Comparison of ENCODE assay signal across 9 cellular contexts in genomic region chr6:130848945-130849344, GRCh38. TPM values are rescaled to one million over a fixed set of nuclear protein-coding genes. Genes with fewer than 3 reads are reported as not detected.
DNase-seq lines count a peak whose midpoint lies in the region; ATAC-seq and TF ChIP-seq lines count a peak whose summit lies in the region.
"Had no signal": no experiment of that assay in that cellular context is flagged by ENCODE, and none has a peak within 500 bp of the region (broad histone marks: within the 10 kb centered on the region; RNA-seq: fewer than 3 reads in every experiment).

No MANE protein-coding gene starts in this region.

- H3K4me3 ChIP-seq in endodermal cell (ENCODE audit: low read length) (no peak overlapping the region), stomach (no peak overlapping the region)

- peak; percentile 97 for ATAC-seq in GM18498 (IDR thresholded peaks at IDR 0.05; ENCODE audit: unreplicated experiment)
- peak; percentile 80 for ATAC-seq in GM21528 (IDR thresholded peaks at IDR 0.05; ENCODE audit: low FRiP score, unreplicated experiment)
- ATAC-seq in HG03521 (IDR thresholded peaks at IDR 0.05; ENCODE audit: unreplicated experiment) = peak; percentile 73

- no peaks in the 10 kb centered on the region for H3K9me3 ChIP-seq in endodermal cell (ENCODE audit: control insufficient read depth, low read length)
- no peaks in the 10 kb centered on the region for H3K9me3 ChIP-seq in stomach

- no peaks in the 10 kb centered on the region for H3K9me3 Mint-ChIP-seq in endodermal cell

- H3K27me3 Mint-ChIP-seq in endodermal cell (ENCODE audit: insufficient read depth) = no peaks in the 10 kb centered on the region

- peak; percentile 58 for DNase-seq in endodermal cell
- DNase-seq in C1 segment of cervical spinal cord (lab: John Stamatoyannopoulos, UW) = no peak
- no peak for DNase-seq in UCSD-AML1 (lab: John Stamatoyannopoulos, UW; ENCODE audit: unreplicated experiment)
- no peak for DNase-seq in stomach
- DNase-seq in NCI-H2227 (lab: John Stamatoyannopoulos, UW; ENCODE audit: unreplicated experiment) = no peak

- H3K27ac ChIP-seq in endodermal cell (ENCODE audit: low read depth, low read length) = no peak overlapping the region
- no peak overlapping the region for H3K27ac ChIP-seq in stomach
- H3K27ac ChIP-seq: VCaP had no signal

- H3K27me3 ChIP-seq in endodermal cell (ENCODE audit: control insufficient read depth, insufficient read depth, low read length, poor library complexity, severe bottlenecking) = no peaks in the 10 kb centered on the region
- no peaks in the 10 kb centered on the region for H3K27me3 ChIP-seq in stomach

- intact Hi-C loops in stomach (cut with DNase I; ENCODE audit: low total_unique reads) = loop anchor here (10.0 kb wide), 1 partner anchor 524 kb away; no protein-coding TSS in a partner anchor

- H3K4me1 Mint-ChIP-seq in endodermal cell = peaks cover 11% of the 10 kb centered on the region

- H3K4me1 ChIP-seq in endodermal cell (ENCODE audit: control insufficient read depth, insufficient read depth, low read length) (peaks cover 6% of the 10 kb centered on the region), stomach (peaks cover 0 to 5% (median 0%) of the 10 kb centered on the region in 4 donors)

- H3K36me3 Mint-ChIP-seq in endodermal cell (ENCODE audit: low read depth) = no peaks in the 10 kb centered on the region

- H3K36me3 ChIP-seq in endodermal cell (ENCODE audit: control insufficient read depth, insufficient read depth, low read length) (peaks cover 23% of the 10 kb centered on the region), stomach (no peaks in the 10 kb centered on the region)

- TF ChIP-seq POLR2A in stomach (IDR thresholded peaks at IDR 0.05) = no peak

- no peak overlapping the region for H3K4me3 Mint-ChIP-seq in endodermal cell

- no peak overlapping the region for H3K27ac Mint-ChIP-seq in endodermal cell

- TF ChIP-seq CTCF in endodermal cell (conservative IDR thresholded peaks at IDR 0.05) = no peak
- no peak for TF ChIP-seq CTCF in stomach (IDR thresholded peaks at IDR 0.05)

- WGBS in endodermal cell (ENCODE audit: insufficient coverage in 1 of 2, insufficient read length in 1 of 2), 2 experiments = 87% methylated on average over 2 of the region's 2 CpGs; no CpG with 5 or more reads in 1 of the 2 experiments
- 79 to 95% (median 90%) methylated on average over 2 of the region's 2 CpGs for WGBS in stomach, 5 donors

- no peak for TF ChIP-seq EP300 in stomach (IDR thresholded peaks at IDR 0.05)

- no peak overlapping the region for H3K9ac ChIP-seq in endodermal cell (ENCODE audit: extremely low read depth, low read length, poor library complexity, severe bottlenecking)

RNA-seq across cellular contexts. Expression of gene SMLR1, which starts 21.7 kb away (rescaled TPM):
- total RNA-seq in endodermal cell (under 1 TPM; 0.40 to 0.42 TPM), stomach (under 1 TPM in 1 of 5 donors, not detected in 4; 0.73 TPM)
- 0.11 TPM for polyA plus RNA-seq in endodermal cell (2013, experiment 1 of 2)
- not detected for polyA plus RNA-seq in endodermal cell (2013, experiment 2 of 2)
- not detected for polyA plus RNA-seq in stomach
